18 cellular contexts compared by ENCODE assay signal in the genomic region with DNA sequence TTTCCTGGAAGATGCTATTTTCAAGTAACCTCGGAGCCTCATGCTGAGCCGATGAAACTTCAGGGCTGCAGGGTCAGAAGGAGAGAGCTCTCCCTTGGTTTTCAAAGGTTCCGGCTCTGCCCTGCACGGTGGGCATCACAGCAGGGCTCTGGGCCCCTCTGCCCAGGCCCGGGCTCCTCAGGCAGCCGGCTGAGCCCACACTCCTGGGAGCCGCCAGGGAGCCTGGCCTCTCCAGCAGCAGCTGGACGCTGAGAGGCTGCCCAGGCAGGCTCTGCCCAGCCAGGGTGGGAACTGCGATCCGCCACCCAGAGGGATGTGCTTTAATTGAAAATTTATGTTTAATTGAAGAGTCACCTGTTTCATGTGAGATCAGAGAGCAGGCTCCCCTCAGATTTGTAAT.
A peak's percentile ranks its signal among the peaks of the same experiment; 100 is the strongest.
DNase-seq lines count a peak whose midpoint lies in the region; ATAC-seq and TF ChIP-seq lines count a peak whose summit lies in the region.
"Had no signal": no experiment of that assay in that cellular context is flagged by ENCODE, and none has a peak within 500 bp of the region (broad histone marks: within the 10 kb centered on the region; RNA-seq: fewer than 3 reads in every experiment).

No MANE protein-coding gene starts in this region.

- ATAC-seq in SK-N-SH treated with all-trans-retinoic acid at 6 μM for 48 hours: no peak
- ATAC-seq: CD8-positive, alpha-beta T cell; GM12878; GM23338; HCT116 had no signal

- H3K4me2 ChIP-seq in SK-N-SH: no peak overlapping the region
- H3K4me2 ChIP-seq: GM23338 had no signal

- no peaks in the 10 kb centered on the region for H4K20me1 ChIP-seq in SK-N-SH (ENCODE audit: insufficient read depth)

- no peaks in the 10 kb centered on the region for H3K27me3 ChIP-seq in SK-N-SH (ENCODE audit: insufficient read depth)
- peaks cover 0 to 55% (median 0%) of the 10 kb centered on the region in 7 donors for H3K27me3 ChIP-seq in spleen (replicated peaks in 1 of 7)

- 20% methylated on average over 8 of the region's 10 CpGs for WGBS in SK-N-SH (ENCODE audit: low lambda C conversion rate)
- 74 to 86% (median 82%) methylated on average over 9 to 10 of the region's 10 CpGs for WGBS in spleen, 5 donors

- no peaks in the 10 kb centered on the region for H3K79me2 ChIP-seq in SK-N-SH (ENCODE audit: insufficient read depth)

- DNase-seq in SK-N-SH (peak; percentile 31), left kidney (ENCODE audit: low read depth, low spot score) (peak; percentile 25), spleen (peak; percentile 62), cerebellum (ENCODE audit: low spot score) (no peak), germinal center (ENCODE audit: low spot score) (no peak), caudate nucleus (lab: John Stamatoyannopoulos, UW) (no peak)
- DNase-seq: C1 segment of cervical spinal cord; Caco-2; CD8-positive, alpha-beta T cell; DMS153; EL; GDM1; H9; HFFc6 had no signal

- H3K9ac ChIP-seq in SK-N-SH: no peak overlapping the region

- H3K4me3 ChIP-seq in SK-N-SH (ENCODE audit: low read depth in 2 of 2, low read length in 1 of 2) (no peak overlapping the region), spleen (no peak overlapping the region)
- H3K4me3 ChIP-seq: GM12878, GM23338 had no signal

- POLR2A ChIA-PET in SK-N-SH (lab: Yijun Ruan, JAX): no interaction called here

- TF ChIP-seq POLR2A in spleen (IDR thresholded peaks at IDR 0.05): no peak

- intact Hi-C loops in spleen (cut with DNase I; ENCODE audit: low total_unique reads): no loop called here

- no peaks in the 10 kb centered on the region; a peak in 1 of 4 replicates for H3K4me1 ChIP-seq in SK-N-SH (ENCODE audit: control insufficient read depth in 1 of 2, insufficient read depth in 2 of 2, low read depth in 1 of 2, low read length in 1 of 2)
- no peaks in the 10 kb centered on the region for H3K4me1 ChIP-seq in spleen
- H3K4me1 ChIP-seq: Caco-2 had no signal

- no peak for TF ChIP-seq RAD21 in SK-N-SH (IDR thresholded peaks at IDR 0.05; ENCODE audit: low read length)

- CTCF ChIA-PET in SK-N-SH (lab: Yijun Ruan, JAX): interaction anchor here (0.6 kb wide), 1 partner anchor 338 kb away, joined by 3 read pairs; no protein-coding TSS in a partner anchor

- H3K9me3 ChIP-seq in SK-N-SH: no peaks in the 10 kb centered on the region
- H3K9me3 ChIP-seq in spleen: no peaks in the 10 kb centered on the region
- H3K9me3 ChIP-seq: Caco-2 had no signal

- H3K36me3 ChIP-seq in SK-N-SH (replicated peaks in 1 of 2; ENCODE audit: control insufficient read depth in 1 of 2, insufficient read depth in 2 of 2, low read length in 1 of 2) (no peaks in the 10 kb centered on the region), spleen (no peaks in the 10 kb centered on the region)

- no peak for TF ChIP-seq CTCF in SK-N-SH (IDR thresholded peaks at IDR 0.05)
- no peak for TF ChIP-seq CTCF in spleen (IDR thresholded peaks at IDR 0.05 in 8 of 11, conservative IDR thresholded peaks at IDR 0.05 in 3 of 11)

- H3K9me2 ChIP-seq in SK-N-SH: no peaks in the 10 kb centered on the region

- TF ChIP-seq EP300 in SK-N-SH (IDR thresholded peaks at IDR 0.05; ENCODE audit: borderline replicate concordance in 1 of 2, low read depth in 1 of 2, low read length in 1 of 2): no peak

- H3K27ac ChIP-seq in SK-N-SH (ENCODE audit: low read depth in 2 of 2, low read length in 1 of 2) (no peak overlapping the region), spleen (no peak overlapping the region), caudate nucleus (ENCODE audit: low read depth, low read length) (no peak overlapping the region)

- no peaks in the 10 kb centered on the region for H3F3A ChIP-seq in SK-N-SH (replicated peaks; ENCODE audit: insufficient read depth)

- no peak overlapping the region for H2AFZ ChIP-seq in SK-N-SH (ENCODE audit: low read depth)
- H2AFZ ChIP-seq: GM23338 had no signal

TF ChIP-seq in SK-N-SH, 30 proteins besides CTCF, POLR2A, EP300 and RAD21:
- no peak for TF ChIP-seq FOSL2 (IDR thresholded peaks at IDR 0.05; ENCODE audit: borderline replicate concordance, low read depth)
- no peak for TF ChIP-seq GABPA (IDR thresholded peaks at IDR 0.05; ENCODE audit: low read depth)
- TF ChIP-seq CHD2 (IDR thresholded peaks at IDR 0.05; ENCODE audit: low read length, partially characterized antibody): no peak
- TF ChIP-seq, protein P1, sequence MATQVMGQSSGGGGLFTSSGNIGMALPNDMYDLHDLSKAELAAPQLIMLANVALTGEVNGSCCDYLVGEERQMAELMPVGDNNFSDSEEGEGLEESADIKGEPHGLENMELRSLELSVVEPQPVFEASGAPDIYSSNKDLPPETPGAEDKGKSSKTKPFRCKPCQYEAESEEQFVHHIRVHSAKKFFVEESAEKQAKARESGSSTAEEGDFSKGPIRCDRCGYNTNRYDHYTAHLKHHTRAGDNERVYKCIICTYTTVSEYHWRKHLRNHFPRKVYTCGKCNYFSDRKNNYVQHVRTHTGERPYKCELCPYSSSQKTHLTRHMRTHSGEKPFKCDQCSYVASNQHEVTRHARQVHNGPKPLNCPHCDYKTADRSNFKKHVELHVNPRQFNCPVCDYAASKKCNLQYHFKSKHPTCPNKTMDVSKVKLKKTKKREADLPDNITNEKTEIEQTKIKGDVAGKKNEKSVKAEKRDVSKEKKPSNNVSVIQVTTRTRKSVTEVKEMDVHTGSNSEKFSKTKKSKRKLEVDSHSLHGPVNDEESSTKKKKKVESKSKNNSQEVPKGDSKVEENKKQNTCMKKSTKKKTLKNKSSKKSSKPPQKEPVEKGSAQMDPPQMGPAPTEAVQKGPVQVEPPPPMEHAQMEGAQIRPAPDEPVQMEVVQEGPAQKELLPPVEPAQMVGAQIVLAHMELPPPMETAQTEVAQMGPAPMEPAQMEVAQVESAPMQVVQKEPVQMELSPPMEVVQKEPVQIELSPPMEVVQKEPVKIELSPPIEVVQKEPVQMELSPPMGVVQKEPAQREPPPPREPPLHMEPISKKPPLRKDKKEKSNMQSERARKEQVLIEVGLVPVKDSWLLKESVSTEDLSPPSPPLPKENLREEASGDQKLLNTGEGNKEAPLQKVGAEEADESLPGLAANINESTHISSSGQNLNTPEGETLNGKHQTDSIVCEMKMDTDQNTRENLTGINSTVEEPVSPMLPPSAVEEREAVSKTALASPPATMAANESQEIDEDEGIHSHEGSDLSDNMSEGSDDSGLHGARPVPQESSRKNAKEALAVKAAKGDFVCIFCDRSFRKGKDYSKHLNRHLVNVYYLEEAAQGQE (IDR thresholded peaks at IDR 0.05; ENCODE audit: low read depth, low read length): no peak

TF ChIP-seq in SK-N-SH treated with all-trans-retinoic acid at 6 μM for 48 hours, 23 proteins besides CTCF, POLR2A, EP300 and RAD21:
- no peak for TF ChIP-seq ARNTL (CRISPR knock-in tag; IDR thresholded peaks at IDR 0.05; ENCODE audit: borderline replicate concordance, low read depth)
- TF ChIP-seq OSR1 (CRISPR knock-in tag; IDR thresholded peaks at IDR 0.05): no peak
- TF ChIP-seq ZNF8 (CRISPR knock-in tag; IDR thresholded peaks at IDR 0.05): no peak
- no peak for TF ChIP-seq ZNF565 (CRISPR knock-in tag; conservative IDR thresholded peaks at IDR 0.05; ENCODE audit: low read depth)
- TF ChIP-seq TCF4 (CRISPR knock-in tag; IDR thresholded peaks at IDR 0.05; ENCODE audit: borderline replicate concordance): no peak
- TF ChIP-seq RARB (CRISPR knock-in tag; IDR thresholded peaks at IDR 0.05): no peak
- no peak for TF ChIP-seq ESRRG (CRISPR knock-in tag; IDR thresholded peaks at IDR 0.05)
- TF ChIP-seq, protein P2, sequence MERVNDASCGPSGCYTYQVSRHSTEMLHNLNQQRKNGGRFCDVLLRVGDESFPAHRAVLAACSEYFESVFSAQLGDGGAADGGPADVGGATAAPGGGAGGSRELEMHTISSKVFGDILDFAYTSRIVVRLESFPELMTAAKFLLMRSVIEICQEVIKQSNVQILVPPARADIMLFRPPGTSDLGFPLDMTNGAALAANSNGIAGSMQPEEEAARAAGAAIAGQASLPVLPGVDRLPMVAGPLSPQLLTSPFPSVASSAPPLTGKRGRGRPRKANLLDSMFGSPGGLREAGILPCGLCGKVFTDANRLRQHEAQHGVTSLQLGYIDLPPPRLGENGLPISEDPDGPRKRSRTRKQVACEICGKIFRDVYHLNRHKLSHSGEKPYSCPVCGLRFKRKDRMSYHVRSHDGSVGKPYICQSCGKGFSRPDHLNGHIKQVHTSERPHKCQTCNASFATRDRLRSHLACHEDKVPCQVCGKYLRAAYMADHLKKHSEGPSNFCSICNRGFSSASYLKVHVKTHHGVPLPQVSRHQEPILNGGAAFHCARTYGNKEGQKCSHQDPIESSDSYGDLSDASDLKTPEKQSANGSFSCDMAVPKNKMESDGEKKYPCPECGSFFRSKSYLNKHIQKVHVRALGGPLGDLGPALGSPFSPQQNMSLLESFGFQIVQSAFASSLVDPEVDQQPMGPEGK (CRISPR knock-in tag; IDR thresholded peaks at IDR 0.05; ENCODE audit: borderline replicate concordance): no peak
- no peak for TF ChIP-seq ZFP30 (CRISPR knock-in tag; IDR thresholded peaks at IDR 0.05)
- no peak for TF ChIP-seq TOX (CRISPR knock-in tag; IDR thresholded peaks at IDR 0.05; ENCODE audit: borderline replicate concordance)
- TF ChIP-seq ZNF70 (CRISPR knock-in tag; IDR thresholded peaks at IDR 0.05): no peak
- no peak for TF ChIP-seq PPARA (CRISPR knock-in tag; IDR thresholded peaks at IDR 0.05; ENCODE audit: borderline replicate concordance)
- TF ChIP-seq ZC3H10 (CRISPR knock-in tag; IDR thresholded peaks at IDR 0.05): no peak
- no peak for TF ChIP-seq SNAI2 (CRISPR knock-in tag; IDR thresholded peaks at IDR 0.05)

Comparison
In these comparisons a context has a peak if more than half of its experiments do, and no peak if none do; other contexts are left out.
1. DNase-seq: peak in SK-N-SH (single experiment), left kidney (single experiment) and spleen (single experiment); none in cerebellum (single experiment), germinal center (single experiment) and caudate nucleus (0 of 61).